ENCODE assay signal across 12 cellular contexts in the genomic region with DNA sequence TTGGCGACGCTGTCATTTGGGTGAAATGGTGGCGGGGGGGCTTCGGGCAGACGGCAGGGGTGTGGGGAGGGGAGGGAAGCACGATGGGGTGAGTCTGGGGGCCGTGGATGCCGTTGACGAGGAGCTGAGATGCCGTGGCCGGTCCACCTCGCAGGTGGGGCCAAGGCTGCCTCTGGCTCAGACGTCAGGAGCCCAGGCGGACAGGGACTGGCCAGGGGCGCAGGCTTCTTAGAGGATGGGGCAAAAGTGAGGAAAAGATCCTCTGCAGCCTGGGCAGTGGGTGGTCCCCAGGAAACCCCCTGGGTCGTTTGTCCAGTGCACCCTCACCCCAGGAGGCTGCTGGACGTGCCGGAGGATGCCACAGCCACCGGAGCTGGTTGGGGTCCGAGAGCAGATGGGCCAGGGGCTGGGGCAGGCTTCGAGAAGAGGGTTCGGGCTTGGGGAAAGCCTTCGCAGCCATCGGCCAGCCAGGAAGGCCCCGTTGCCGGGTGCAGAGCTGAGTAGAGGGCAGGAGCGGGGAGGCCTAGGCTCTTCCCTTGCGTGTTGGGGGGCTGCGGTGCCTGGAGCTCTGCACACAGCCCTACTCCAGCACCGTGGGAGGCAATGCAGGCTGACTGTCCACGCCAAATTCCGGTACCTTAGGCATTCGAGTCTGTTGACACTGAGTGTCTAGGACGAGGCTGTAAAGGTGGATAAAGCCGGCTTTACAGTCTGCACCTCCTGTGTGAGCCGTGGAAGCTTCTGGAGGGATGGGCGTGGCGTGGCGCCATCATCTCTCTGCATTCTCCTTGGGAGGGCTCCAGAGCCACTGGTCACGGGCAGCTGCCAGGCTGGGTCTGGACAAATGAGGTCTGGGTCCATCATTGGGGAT. TPM values are rescaled to one million over a fixed set of nuclear protein-coding genes. Genes with fewer than 3 reads are reported as not detected.
DNase-seq lines count a peak whose midpoint lies in the region; ATAC-seq, FAIRE-seq and TF ChIP-seq lines count a peak whose summit lies in the region.
"Had no signal": no experiment of that assay in that cellular context is flagged by ENCODE, and none has a peak within 500 bp of the region (broad histone marks: within the 10 kb centered on the region; RNA-seq: fewer than 3 reads in every experiment).

No MANE protein-coding gene starts in this region.

- TF ChIP-seq POLR2A in IMR-90 (IDR thresholded peaks at IDR 0.05; ENCODE audit: low read depth, low read length) (no peak), H1 (IDR thresholded peaks at IDR 0.05; ENCODE audit: control extremely low read depth in 1 of 2, low read depth in 2 of 2, low read length in 2 of 2) (no peak), Peyer's patch (IDR thresholded peaks at IDR 0.05) (no peak)

- H3K36me3 ChIP-seq in BLaER1 (no peaks in the 10 kb centered on the region), IMR-90 (ENCODE audit: control insufficient read depth, insufficient read depth, low read length) (peaks cover under 1% of the 10 kb centered on the region; the same call in 1 of the 2 replicates), H1 (ENCODE audit: control insufficient read depth in 2 of 4, insufficient read depth in 4 of 4, low read length in 3 of 4) (no peaks in the 10 kb centered on the region; a peak in 1 of 8 replicates), neural progenitor cell (no peaks in the 10 kb centered on the region), Peyer's patch (no peaks in the 10 kb centered on the region)

- BruUV-seq in IMR-90 (replicated peaks; lab: Mats Ljungman, UMichigan): no TSS peak

- H3K79me1 ChIP-seq in IMR-90 (ENCODE audit: low read depth in 1 of 2, low read length in 2 of 2): peaks cover 22 to 69% of the 10 kb centered on the region in 2 experiments
- H3K79me1 ChIP-seq in H1 (ENCODE audit: low read depth, low read length): no peaks in the 10 kb centered on the region; the same call in 1 of the 2 replicates

- H3K18ac ChIP-seq in IMR-90 (ENCODE audit: low read depth, low read length): no peak overlapping the region
- no peak overlapping the region; the same call in 1 of the 2 replicates for H3K18ac ChIP-seq in H1 (ENCODE audit: extremely low read depth, low read length)

- H2BK5ac ChIP-seq in IMR-90 (ENCODE audit: low read depth, low read length, poor library complexity, severe bottlenecking): no peak overlapping the region
- H2BK5ac ChIP-seq in H1 (ENCODE audit: low read depth, low read length): 0 out of 2 replicates have a peak overlapping the region, but pooled peaks have one; percentile 52

- H4K91ac ChIP-seq in IMR-90 (ENCODE audit: insufficient read depth, low read depth, low read length) (no peak overlapping the region), H1 (replicated peaks; ENCODE audit: insufficient read length, low read length) (no peak overlapping the region)

- H3K23me2 ChIP-seq in H1 (ENCODE audit: low read depth, low read length): peaks cover 7% of the 10 kb centered on the region; the same call in 1 of the 2 replicates

- no peak overlapping the region for H3K23ac ChIP-seq in IMR-90 (ENCODE audit: low read depth, low read length)
- no peak overlapping the region for H3K23ac ChIP-seq in H1 (ENCODE audit: insufficient read length)

- intact Hi-C loops in IMR-90 (cut with micrococcal nuclease): no loop called here

- no peak overlapping the region for H4K5ac ChIP-seq in IMR-90 (ENCODE audit: low read depth, low read length)
- no peak overlapping the region for H4K5ac ChIP-seq in H1 (ENCODE audit: insufficient read length, low read depth, low read length)

- H3K9ac ChIP-seq in BLaER1 (no peak overlapping the region), IMR-90 (ENCODE audit: low read depth, low read length) (no peak overlapping the region), H1 (replicated peaks in 1 of 4; ENCODE audit: extremely low read depth in 1 of 4, low read depth in 3 of 4, low read length in 3 of 4) (no peak overlapping the region), neural progenitor cell (no peak overlapping the region)

- TF ChIP-seq RAD21 in IMR-90 (IDR thresholded peaks at IDR 0.05; ENCODE audit: low read length): no peak
- TF ChIP-seq RAD21 in H1 (IDR thresholded peaks at IDR 0.05 in 1 of 2, conservative IDR thresholded peaks at IDR 0.05 in 1 of 2; ENCODE audit: low read depth in 2 of 2, low read length in 2 of 2): no peak

- TF ChIP-seq EP300 in H1 (IDR thresholded peaks at IDR 0.05; ENCODE audit: borderline replicate concordance in 1 of 2, low read depth in 2 of 2, low read length in 2 of 2): no peak

- peak overlapping the region; percentile 76 for H2AK9ac ChIP-seq in IMR-90 (replicated peaks; ENCODE audit: low read depth, low read length, poor library complexity)

- CTCF ChIA-PET in IMR-90 (lab: Yijun Ruan, JAX) (no interaction called here), H1 (lab: Charles Lee; ENCODE audit: partially characterized antibody) (interaction anchor here (0.7 to 2.7 kb wide), 5 partner anchors 13 to 189 kb away, joined by 3 to 13 read pairs (median 3); no protein-coding TSS in a partner anchor)

- H2BK120ac ChIP-seq in IMR-90 (ENCODE audit: low read depth, low read length) (no peak overlapping the region), H1 (replicated peaks; ENCODE audit: low read depth, low read length) (no peak overlapping the region)

- H3K27me3 ChIP-seq in BLaER1 (peaks cover 56% of the 10 kb centered on the region), IMR-90 (ENCODE audit: control insufficient read depth, insufficient read depth, low read length) (no peaks in the 10 kb centered on the region), H1 (replicated peaks in 1 of 4; ENCODE audit: control insufficient read depth in 3 of 4, extremely low read depth in 1 of 4, insufficient read depth in 3 of 4, low read length in 3 of 4) (peaks cover 15 to 35% (median 28%) of the 10 kb centered on the region in 4 experiments), neural progenitor cell (peaks cover 36% of the 10 kb centered on the region), Peyer's patch (peaks cover 0 to 19% of the 10 kb centered on the region in 2 donors)

- H3F3A ChIP-seq in neural progenitor cell (ENCODE audit: low read depth): peaks cover 26% of the 10 kb centered on the region

- no peaks in the 10 kb centered on the region for H3K79me2 ChIP-seq in H1 (ENCODE audit: control insufficient read depth in 1 of 2, insufficient read depth in 2 of 2, low read length in 2 of 2)
- H3K79me2 ChIP-seq in neural progenitor cell (ENCODE audit: low read depth): peaks cover 15% of the 10 kb centered on the region

- peak overlapping the region; percentile 50 for H2AFZ ChIP-seq in IMR-90 (replicated peaks; ENCODE audit: low read length, poor library complexity)
- H2AFZ ChIP-seq in H1 (ENCODE audit: low read length): no peak overlapping the region
- H2AFZ ChIP-seq in neural progenitor cell (replicated peaks): no peak overlapping the region

- H2BK12ac ChIP-seq in H1 (ENCODE audit: low read depth, low read length): peak overlapping the region; percentile 60; the same call in 1 of the 2 replicates

- 0 out of 2 replicates have a peak, but pooled peaks cover 6% of the 10 kb centered on the region for H3K9me1 ChIP-seq in IMR-90 (ENCODE audit: insufficient read depth, low read length)

- dilution Hi-C loops in IMR-90 (cut with HindIII; ENCODE audit: low sequenced_read_pairs, unreplicated experiment): no loop called here

- H4K20me1 ChIP-seq in BLaER1 (peaks cover 93% of the 10 kb centered on the region), IMR-90 (ENCODE audit: insufficient read depth, low read length) (peaks cover 70% of the 10 kb centered on the region), H1 (replicated peaks in 1 of 2; ENCODE audit: control insufficient read depth in 1 of 2, insufficient read depth in 2 of 2, low read length in 2 of 2) (peaks cover 44 to 46% of the 10 kb centered on the region in 2 experiments), neural progenitor cell (ENCODE audit: low read depth) (peaks cover 89% of the 10 kb centered on the region)

- H2BK20ac ChIP-seq in IMR-90 (ENCODE audit: low read depth, low read length): no peak overlapping the region
- no peak overlapping the region for H2BK20ac ChIP-seq in H1 (ENCODE audit: low read length)

- H3K4me2 ChIP-seq in BLaER1 (peak overlapping the region; percentile 64), IMR-90 (ENCODE audit: low read depth, low read length) (peak overlapping the region; percentile 19; the same call in 1 of the 2 replicates), H1 (ENCODE audit: insufficient read depth in 1 of 2, low read depth in 2 of 2, low read length in 2 of 2) (peak overlapping the region; percentile 43 to 88), neural progenitor cell (peak overlapping the region; percentile 95)

- H3K4me3 ChIP-seq in BLaER1 (no peak overlapping the region), IMR-90 (ENCODE audit: insufficient read depth, low read depth, low read length) (no peak overlapping the region; the same call in 1 of the 2 replicates), H1 (ENCODE audit: extremely low read depth in 1 of 4, insufficient read depth in 2 of 4, low read depth in 3 of 4, low read length in 4 of 4) (peak overlapping the region; percentile 22 to 57 (median 30); a peak in 7 of 8 replicates), neural progenitor cell (peak overlapping the region; percentile 65), Peyer's patch (peak overlapping the region in 1 of 4 donors; percentile 55)

- H3K27ac ChIP-seq in BLaER1: no peak overlapping the region
- H3K27ac ChIP-seq in IMR-90 (ENCODE audit: insufficient read depth, low read length): no peak overlapping the region
- H3K27ac ChIP-seq in H1 (ENCODE audit: low read depth, low read length): no peak overlapping the region
- no peak overlapping the region for H3K27ac ChIP-seq in neural progenitor cell
- no peak overlapping the region for H3K27ac ChIP-seq in Peyer's patch

- H3K9me3 ChIP-seq in BLaER1 (no peaks in the 10 kb centered on the region), IMR-90 (ENCODE audit: control insufficient read depth, insufficient read depth, low read length) (no peaks in the 10 kb centered on the region), H1 (ENCODE audit: insufficient read depth in 2 of 2, low read depth in 1 of 2, low read length in 1 of 2) (no peaks in the 10 kb centered on the region), neural progenitor cell (ENCODE audit: low read depth) (no peaks in the 10 kb centered on the region), Peyer's patch (no peaks in the 10 kb centered on the region)

- H3K4me1 ChIP-seq in BLaER1: peaks cover 47% of the 10 kb centered on the region
- peaks cover 25% of the 10 kb centered on the region for H3K4me1 ChIP-seq in IMR-90 (ENCODE audit: control insufficient read depth, insufficient read depth, low read length)
- H3K4me1 ChIP-seq in H1 (replicated peaks in 1 of 4; ENCODE audit: control insufficient read depth in 3 of 4, insufficient read depth in 4 of 4, low read length in 3 of 4): peaks cover 2 to 68% (median 44%) of the 10 kb centered on the region in 4 experiments
- peaks cover 71% of the 10 kb centered on the region for H3K4me1 ChIP-seq in neural progenitor cell
- H3K4me1 ChIP-seq in Peyer's patch: peaks cover 0 to 21% (median 9%) of the 10 kb centered on the region in 4 donors

- no peak overlapping the region for H4K8ac ChIP-seq in IMR-90 (ENCODE audit: low read depth in 2 of 2, low read length in 2 of 2)
- no peak overlapping the region for H4K8ac ChIP-seq in H1 (ENCODE audit: extremely low read depth, insufficient read depth, low read length)

- peak overlapping the region; percentile 85 for H3K27ac Mint-ChIP-seq in neural progenitor cell

- H3K4me1 Mint-ChIP-seq in neural progenitor cell: peaks cover 45% of the 10 kb centered on the region

- no peaks in the 10 kb centered on the region for H3K36me3 Mint-ChIP-seq in neural progenitor cell

- H3K56ac ChIP-seq in IMR-90 (ENCODE audit: extremely low read depth, insufficient read depth, low read length): no peak overlapping the region
- H3K56ac ChIP-seq in H1 (replicated peaks; ENCODE audit: insufficient read length, low read depth, low read length): no peak overlapping the region

- no peak overlapping the region for H2BK15ac ChIP-seq in IMR-90 (ENCODE audit: low read depth, low read length)
- H2BK15ac ChIP-seq in H1 (ENCODE audit: low read length): no peak overlapping the region

- H3K27me3 Mint-ChIP-seq in neural progenitor cell (ENCODE audit: insufficient read depth, low read depth): peaks cover 8% of the 10 kb centered on the region

- no peak for FAIRE-seq in H1 (lab: Jason Lieb, UNC)

- H3K14ac ChIP-seq in IMR-90 (replicated peaks; ENCODE audit: low read depth, low read length) (no peak overlapping the region), H1 (ENCODE audit: insufficient read length) (no peak overlapping the region)

- H3K4ac ChIP-seq in IMR-90 (ENCODE audit: low read depth, low read length) (no peak overlapping the region), H1 (replicated peaks; ENCODE audit: insufficient read length, low read depth, low read length) (no peak overlapping the region)

- in situ Hi-C loops in IMR-90 (cut with MboI; ENCODE audit: low sequenced_read_pairs): no loop called here

- POLR2A ChIA-PET in IMR-90 (lab: Charles Lee; ENCODE audit: unreplicated experiment): no interaction called here
- POLR2A ChIA-PET in H1 (lab: Charles Lee; ENCODE audit: partially characterized antibody): interaction anchor here (1.5 to 2.8 kb wide), 2 partner anchors 18 to 20 kb away, joined by 3 to 12 read pairs; a partner anchor contains a TSS

- H2AK5ac ChIP-seq in IMR-90 (ENCODE audit: low read depth, low read length): no peak overlapping the region; the same call in 1 of the 2 replicates
- H2AK5ac ChIP-seq in H1 (ENCODE audit: low read depth, low read length): no peak overlapping the region

- DNase-seq in IMR-90 (no peak), H1 (ENCODE audit: low read depth in 1 of 2, low spot score in 2 of 2) (no peak), neural progenitor cell (ENCODE audit: low spot score) (peak; percentile 42), Peyer's patch (no peak), cerebellar nuclear complex (lab: John Stamatoyannopoulos, UW) (no peak)
- DNase-seq: activated CD8-positive, alpha-beta memory T cell treated with anti-CD3 and anti-CD28 coated beads, Interleukin-2, amount 50 U/mL, for 48 hours; DMS153; NCI-H1694 treated with DMSO at 0.1 percent for 48 hours; stimulated activated CD4-positive, alpha-beta T cell treated with anti-CD3 and anti-CD28 coated beads, Interleukin-4, amount 100 ng/mL, for 1 hour had no signal

- H3K9me3 Mint-ChIP-seq in neural progenitor cell: no peaks in the 10 kb centered on the region

- 73% methylated on average over 5 of the region's 40 CpGs; no CpG with 5 or more reads in 1 of the 2 experiments for WGBS in IMR-90 (ENCODE audit: extremely low coverage in 2 of 2, insufficient read length in 1 of 2), 2 experiments
- 49% methylated on average over 19 of the region's 40 CpGs; no CpG with 5 or more reads in 1 of the 2 experiments for WGBS in H1 (ENCODE audit: extremely low coverage in 1 of 2, insufficient coverage in 1 of 2, insufficient read length in 1 of 2, insufficient replicate concordance in 2 of 2, low coverage in 1 of 2, low lambda C conversion rate in 2 of 2, missing lambda C conversion rate in 1 of 2), 2 experiments

- H3K4me3 Mint-ChIP-seq in neural progenitor cell: peak overlapping the region; percentile 93

- ATAC-seq in IMR-90 (ENCODE audit: low read depth) (no peak), HG02973 (IDR thresholded peaks at IDR 0.05; ENCODE audit: unreplicated experiment) (no peak), HG03521 (IDR thresholded peaks at IDR 0.05; ENCODE audit: unreplicated experiment) (no peak)

- TF ChIP-seq CTCF in IMR-90 (conservative IDR thresholded peaks at IDR 0.05; ENCODE audit: low read depth, low read length): no peak
- TF ChIP-seq CTCF in H1 (IDR thresholded peaks at IDR 0.05; ENCODE audit: control extremely low read depth in 1 of 3, insufficient read depth in 1 of 3, low read depth in 1 of 3, low read length in 3 of 3): no peak
- TF ChIP-seq CTCF in neural progenitor cell (IDR thresholded peaks at IDR 0.05): no peak
- TF ChIP-seq CTCF in Peyer's patch (IDR thresholded peaks at IDR 0.05): no peak

RNA-seq across cellular contexts. Expression of a gene that starts 18.8 kb away (rescaled TPM):
- total RNA-seq in IMR-90 (2012; rRNA removed) (16.0 and 18.6 TPM in 2 replicates), neural progenitor cell (ENCODE audit: low replicate concordance) (14.2 and 65.0 TPM in 2 replicates), Peyer's patch (10 to 100 TPM in 1 of 4 donors, 1 to 10 TPM in 3; 4.4 to 18.2 (median 7.1) TPM)
- polyA plus RNA-seq in IMR-90 (2012; rRNA removed) (211 and 222 TPM in 2 replicates), H1 (2011; rRNA removed) (21.9 and 30.2 TPM in 2 replicates)
- polyA plus RNA-seq in IMR-90 (2012; cell fraction: cytosol; rRNA removed): 148 and 334 TPM in 2 replicates
- 193 and 494 TPM in 2 replicates for polyA plus RNA-seq in IMR-90 (2012; cell fraction: nucleus; rRNA removed; ENCODE audit: low replicate concordance)
- 28.3 and 31.9 TPM in 2 replicates for total RNA-seq in H1 (2021; fragmentation: NEBNext Ultra II Directional; extraction: Animal tissue kit (Norgen Biotek cat#: 25700))
- 22.1 TPM for polyA plus RNA-seq in H1 (2011; cell fraction: cytosol; rRNA removed)
- 47.6 TPM for polyA plus RNA-seq in H1 (2011; cell fraction: nucleus; rRNA removed)
- 18.4 to 31.5 TPM (median 29.5 TPM) in 4 replicates for polyA plus RNA-seq in H1 (2012, experiment 1 of 2)
- polyA plus RNA-seq in H1 (2012, experiment 2 of 2): 27.9 TPM
- 42.0 TPM for polyA plus RNA-seq in H1 (2013, experiment 1 of 2)
- 37.4 TPM for polyA plus RNA-seq in H1 (2013, experiment 2 of 2)
- polyA minus RNA-seq in H1 (2011; rRNA and poly(A)+ RNA removed): 14.3 and 16.0 TPM in 2 replicates
- 29.2 TPM for polyA minus RNA-seq in H1 (2011; cell fraction: cytosol; rRNA and poly(A)+ RNA removed)
- 22.9 TPM for polyA minus RNA-seq in H1 (2011; cell fraction: nucleus; rRNA and poly(A)+ RNA removed)

Comparison
In these comparisons a context has a peak if more than half of its experiments do, and no peak if none do; other contexts are left out.
1. H3K4me2 ChIP-seq: peak in every context shown above with its lines; median percentile 95 in neural progenitor cell; 66 in H1; 64 in BLaER1; 19 in IMR-90.
2. H3K4me3 ChIP-seq: peak in H1 (4 of 4) and neural progenitor cell (single experiment); none in BLaER1 (single experiment) and IMR-90 (single experiment).